ENCODE assay signal across 8 cellular contexts in the genomic region with DNA sequence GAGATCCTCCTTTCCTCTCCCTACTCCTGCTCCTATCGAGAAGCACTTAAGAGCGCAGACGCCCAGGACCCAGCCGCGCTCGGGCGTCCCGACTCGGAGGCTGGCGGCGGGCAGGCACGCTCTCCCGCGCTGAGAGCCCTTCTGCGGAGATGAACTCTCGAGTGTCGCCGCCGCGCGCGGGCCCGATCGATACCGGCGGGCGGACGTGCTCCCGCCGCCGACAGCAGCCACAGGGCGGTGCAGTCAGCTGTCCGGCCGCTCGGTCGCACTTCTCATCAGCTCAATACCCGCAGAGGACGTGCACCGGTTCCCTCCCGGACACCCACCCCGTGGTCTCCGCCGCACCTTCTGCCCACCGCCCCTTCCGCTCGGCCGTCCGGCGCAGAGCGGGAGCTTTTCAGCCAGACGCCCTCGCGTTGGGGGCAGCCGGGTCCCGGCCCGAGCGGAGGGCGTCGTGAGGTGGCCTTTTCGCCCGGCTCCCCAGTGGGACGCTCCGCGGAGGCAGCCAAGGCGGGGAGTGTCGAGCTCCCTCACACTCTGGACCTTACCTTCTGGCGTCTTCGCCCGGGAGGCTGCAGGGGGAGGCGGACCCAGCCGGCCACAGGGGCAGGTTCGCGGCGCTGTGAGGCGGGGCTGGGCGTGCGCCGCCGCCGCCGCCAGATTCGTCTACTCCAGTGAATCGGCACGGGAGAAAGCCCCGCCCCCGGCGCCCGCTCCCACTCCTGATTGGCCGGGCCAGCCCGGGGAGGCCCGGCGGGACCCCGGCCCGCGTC. TPM values are rescaled to one million over a fixed set of nuclear protein-coding genes. Genes with fewer than 3 reads are reported as not detected.
DNase-seq lines count a peak whose midpoint lies in the region; ATAC-seq, FAIRE-seq and TF ChIP-seq lines count a peak whose summit lies in the region.

No MANE protein-coding gene starts in this region.

- H3K27me3 Mint-ChIP-seq in glutamatergic neuron (ENCODE audit: unreplicated experiment) = no peaks in the 10 kb centered on the region

- H3K4me3 Mint-ChIP-seq in glutamatergic neuron (ENCODE audit: unreplicated experiment) = peak overlapping the region; percentile 96

- peak overlapping the region; percentile 85 for H3K27ac Mint-ChIP-seq in glutamatergic neuron (ENCODE audit: unreplicated experiment)

- peaks cover 24% of the 10 kb centered on the region for H3K4me1 Mint-ChIP-seq in glutamatergic neuron (ENCODE audit: low read depth, unreplicated experiment)

- 0 out of 2 replicates have a peak, but pooled peaks cover 2% of the 10 kb centered on the region for H3K4me1 ChIP-seq in HUES6 (ENCODE audit: control insufficient read depth, insufficient read depth, low read length)
- H3K4me1 ChIP-seq in pancreas = peaks cover 0 to 12% (median 11%) of the 10 kb centered on the region in 3 donors
- peaks cover 6% of the 10 kb centered on the region for H3K4me1 ChIP-seq in urinary bladder (ENCODE audit: insufficient read depth)

- no peak for FAIRE-seq in pancreas (lab: Jason Lieb, UNC)

- 1% methylated on average over 82 to 95 of the region's 95 CpGs for WGBS in pancreas, 2 donors
- under 1% methylated on average over 95 of the region's 95 CpGs for WGBS in urinary bladder

- no peaks in the 10 kb centered on the region for H3K36me3 Mint-ChIP-seq in glutamatergic neuron (ENCODE audit: unreplicated experiment)

- H3K9me3 Mint-ChIP-seq in glutamatergic neuron (ENCODE audit: unreplicated experiment) = peaks cover 13% of the 10 kb centered on the region

- H3K4me3 ChIP-seq in HUES6 (ENCODE audit: low read depth, low read length) = peak overlapping the region; percentile 82
- peak overlapping the region; percentile 31 to 65 (median 44) for H3K4me3 ChIP-seq in pancreas
- H3K4me3 ChIP-seq in urinary bladder (ENCODE audit: low read depth, low read length) = peak overlapping the region; percentile 41

- H3K27ac ChIP-seq in HUES6 (ENCODE audit: low read depth, low read length) = no peak overlapping the region
- no peak overlapping the region for H3K27ac ChIP-seq in pancreas
- no peak overlapping the region for H3K27ac ChIP-seq in urinary bladder (ENCODE audit: low read depth)

- TF ChIP-seq CTCF in glutamatergic neuron (IDR thresholded peaks at IDR 0.05; ENCODE audit: partially characterized antibody, unreplicated experiment) (no peak), pancreas (IDR thresholded peaks at IDR 0.05) (no peak)

- intact Hi-C loops in pancreas (cut with DNase I) = no loop called here

- ATAC-seq in GM21515 (IDR thresholded peaks at IDR 0.05; ENCODE audit: unreplicated experiment) (peak; percentile 74), pancreas (peak; percentile 75 to 92 (median 83))

- H3K9ac ChIP-seq in HUES6 (ENCODE audit: low read length) = no peak overlapping the region

- H3K36me3 ChIP-seq in HUES6 (ENCODE audit: control insufficient read depth, insufficient read depth, low read length) (no peaks in the 10 kb centered on the region), pancreas (no peaks in the 10 kb centered on the region), urinary bladder (ENCODE audit: insufficient read depth) (no peaks in the 10 kb centered on the region)

- DNase-seq in DMS114 treated with DMSO at 0.1 percent for 48 hours (lab: John Stamatoyannopoulos, UW; ENCODE audit: unreplicated experiment) (peak; percentile 57), RPMI7951 (ENCODE audit: low read depth) (peak; percentile 53), glutamatergic neuron (peak; percentile 100), pancreas (peak; percentile 40 to 89 (median 58))
- DNase-seq in activated naive CD4-positive, alpha-beta T cell treated with Interleukin-2 at 50 U/mL for 16 hours = peak; percentile 73

- no peaks in the 10 kb centered on the region for H3K9me3 ChIP-seq in HUES6 (ENCODE audit: control insufficient read depth, insufficient read depth, low read depth, low read length)
- no peaks in the 10 kb centered on the region for H3K9me3 ChIP-seq in pancreas

- peaks cover 90% of the 10 kb centered on the region for H3K27me3 ChIP-seq in HUES6 (ENCODE audit: control insufficient read depth, insufficient read depth, low read length)
- peaks cover 0 to 41% (median 3%) of the 10 kb centered on the region in 4 donors for H3K27me3 ChIP-seq in pancreas

RNA-seq across cellular contexts. Expression of a gene that starts 0.4 kb away (rescaled TPM):
- total RNA-seq in RPMI7951 (2014; rRNA removed; shearing (Covaris generic)) = not detected in 2 replicates
- total RNA-seq in glutamatergic neuron (ENCODE audit: unreplicated experiment) (21.7 TPM), pancreas (not detected), urinary bladder (0.11 TPM)
- polyA plus RNA-seq in pancreas (not detected), urinary bladder (not detected)

Comparison
In these comparisons a context has a peak if more than half of its experiments do, and no peak if none do; other contexts are left out.
1. RNA of a gene that starts 0.4 kb away (total RNA-seq): 21.7 TPM in glutamatergic neuron (single experiment); 0.11 TPM in urinary bladder (single experiment), not detected in RPMI7951 and not detected in pancreas; every median in the first group is over 10 times any median in the second.
2. Peak in every context shown above with its lines, with median percentiles within 50 percentile points of each other: DNase-seq and H3K4me3 ChIP-seq.